Comparison of ENCODE assay signal across 13 cellular contexts in genomic region chr11:120956710-120957500, GRCh38.
DNase-seq lines count a peak whose midpoint lies in the region; ATAC-seq lines count a peak whose summit lies in the region.
"Had no signal": no experiment of that assay in that cellular context is flagged by ENCODE, and none has a peak within 500 bp of the region (broad histone marks: within the 10 kb centered on the region; RNA-seq: fewer than 3 reads in every experiment).

No MANE protein-coding gene starts in this region.

- H3K4me1 Mint-ChIP-seq in central memory CD8-positive, alpha-beta T cell: peaks cover 17% of the 10 kb centered on the region
- peaks cover 13 to 20% of the 10 kb centered on the region in 2 donors for H3K4me1 Mint-ChIP-seq in stimulated activated naive B cell treated with anti-CD40 and anti-IgM and Interleukin-4, amounts not matched to agents 10 μg/mL and 1 μg/mL and 100 μg/mL, for 72 hours

- H3K27me3 ChIP-seq in NT2/D1 (ENCODE audit: insufficient read depth, insufficient read length): no peaks in the 10 kb centered on the region
- H3K27me3 ChIP-seq: tibial nerve had no signal

- no peaks in the 10 kb centered on the region for H3K9me3 ChIP-seq in NT2/D1 (ENCODE audit: insufficient read depth, low read length)
- H3K9me3 ChIP-seq: Caco-2, tibial nerve had no signal

- no peak overlapping the region for H3K4me3 ChIP-seq in NT2/D1 (ENCODE audit: insufficient read length, low read depth)
- H3K4me3 ChIP-seq: tibial nerve had no signal

- no peaks in the 10 kb centered on the region for H3K9me3 Mint-ChIP-seq in central memory CD8-positive, alpha-beta T cell
- no peaks in the 10 kb centered on the region for H3K9me3 Mint-ChIP-seq in stimulated activated naive B cell treated with anti-CD40 and anti-IgM and Interleukin-4, amounts not matched to agents 10 μg/mL and 1 μg/mL and 100 μg/mL, for 72 hours

- DNase-seq in stimulated activated naive CD4-positive, alpha-beta T cell (lab: John Stamatoyannopoulos, UW): peak in 4 of 6 experiments; percentile 11 to 54 (median 38)
- no peak for DNase-seq in stimulated activated naive CD4-positive, alpha-beta T cell treated with Interleukin-2 at 50 U/mL for 16 hours (lab: John Stamatoyannopoulos, UW)
- peak; percentile 56 for DNase-seq in NT2/D1 (ENCODE audit: low read depth, low spot score)
- DNase-seq in central memory CD8-positive, alpha-beta T cell (ENCODE audit: low spot score in 2 of 2): no peak
- no peak for DNase-seq in stimulated activated naive B cell treated with anti-CD40 and anti-IgM and Interleukin-4, amounts not matched to agents 10 μg/mL and 1 μg/mL and 100 μg/mL, for 72 hours
- DNase-seq in NCI-H2081 (lab: John Stamatoyannopoulos, UW): no peak
- no peak for DNase-seq in NCI-H1436 treated with DMSO at 0.1 percent for 48 hours (lab: John Stamatoyannopoulos, UW)
- no peak for DNase-seq in NCI-H1092 (lab: John Stamatoyannopoulos, UW)
- DNase-seq: amniotic stem cell, Caco-2, hippocampal formation, NCI-H1694 had no signal

- peaks cover 17% of the 10 kb centered on the region for H3K4me1 ChIP-seq in NT2/D1 (ENCODE audit: insufficient read depth, insufficient read length)

- peak overlapping the region; percentile 23 for H3K27ac Mint-ChIP-seq in central memory CD8-positive, alpha-beta T cell (ENCODE audit: low read depth)
- H3K27ac Mint-ChIP-seq in stimulated activated naive B cell treated with anti-CD40 and anti-IgM and Interleukin-4, amounts not matched to agents 10 μg/mL and 1 μg/mL and 100 μg/mL, for 72 hours: no peak overlapping the region

- H3K36me3 Mint-ChIP-seq in central memory CD8-positive, alpha-beta T cell (ENCODE audit: insufficient read depth): peaks cover 2% of the 10 kb centered on the region
- H3K36me3 Mint-ChIP-seq in stimulated activated naive B cell treated with anti-CD40 and anti-IgM and Interleukin-4, amounts not matched to agents 10 μg/mL and 1 μg/mL and 100 μg/mL, for 72 hours: no peaks in the 10 kb centered on the region

- H3K27me3 Mint-ChIP-seq in central memory CD8-positive, alpha-beta T cell: peaks cover 26% of the 10 kb centered on the region
- H3K27me3 Mint-ChIP-seq in stimulated activated naive B cell treated with anti-CD40 and anti-IgM and Interleukin-4, amounts not matched to agents 10 μg/mL and 1 μg/mL and 100 μg/mL, for 72 hours: peaks cover 10 to 16% of the 10 kb centered on the region in 2 donors

- H3K36me3 ChIP-seq in NT2/D1 (ENCODE audit: insufficient read depth, insufficient read length, low read length): no peaks in the 10 kb centered on the region
- H3K36me3 ChIP-seq: tibial nerve had no signal

- H3K9ac ChIP-seq in NT2/D1 (ENCODE audit: insufficient read length, low read depth): no peak overlapping the region

- ATAC-seq in central memory CD8-positive, alpha-beta T cell (replicated peaks; ENCODE audit: extremely low read depth, poor library complexity, severe bottlenecking): peak; percentile 79
- peak; percentile 22 to 35 for ATAC-seq in stimulated activated naive B cell treated with anti-CD40 and anti-IgM and Interleukin-4, amounts not matched to agents 10 μg/mL and 1 μg/mL and 100 μg/mL, for 72 hours (replicated peaks)

- H3K4me3 Mint-ChIP-seq in central memory CD8-positive, alpha-beta T cell: no peak overlapping the region
- no peak overlapping the region for H3K4me3 Mint-ChIP-seq in stimulated activated naive B cell treated with anti-CD40 and anti-IgM and Interleukin-4, amounts not matched to agents 10 μg/mL and 1 μg/mL and 100 μg/mL, for 72 hours

Comparison
In these comparisons a context has a peak if more than half of its experiments do, and no peak if none do; other contexts are left out.
1. DNase-seq: peak in stimulated activated naive CD4-positive, alpha-beta T cell (4 of 6) and NT2/D1 (single experiment); none in stimulated activated naive CD4-positive, alpha-beta T cell treated with Interleukin-2 at 50 U/mL for 16 hours (single experiment), central memory CD8-positive, alpha-beta T cell (0 of 2), stimulated activated naive B cell treated with anti-CD40 and anti-IgM and Interleukin-4, amounts not matched to agents 10 μg/mL and 1 μg/mL and 100 μg/mL, for 72 hours (single experiment), NCI-H2081 (0 of 2), NCI-H1436 treated with DMSO at 0.1 percent for 48 hours (single experiment) and NCI-H1092 (single experiment).